ENCODE assay signal across 12 cellular contexts in the genomic region with DNA sequence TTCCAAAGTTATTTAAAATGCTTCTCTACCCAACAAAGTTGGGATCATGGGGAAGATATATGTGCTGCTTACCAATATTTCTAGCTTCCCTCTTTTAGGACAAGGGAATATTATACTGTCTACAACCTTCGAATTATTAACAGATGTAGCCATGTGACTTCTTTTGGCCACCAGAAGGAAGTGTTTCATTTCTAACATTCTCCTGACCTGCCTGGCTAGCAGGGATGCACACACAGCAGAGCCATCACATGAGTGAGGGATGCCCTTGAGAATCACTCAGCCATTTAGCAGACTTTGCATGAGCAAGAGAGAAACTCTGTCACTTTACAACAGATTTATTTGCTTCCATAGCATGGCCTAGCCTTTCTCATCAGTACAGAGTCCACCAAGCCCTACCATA.
DNase-seq lines count a peak whose midpoint lies in the region; ATAC-seq lines count a peak whose summit lies in the region.
"Had no signal": no experiment of that assay in that cellular context is flagged by ENCODE, and none has a peak within 500 bp of the region (broad histone marks: within the 10 kb centered on the region; RNA-seq: fewer than 3 reads in every experiment).

No MANE protein-coding gene starts in this region.

- no peaks in the 10 kb centered on the region for H3K36me3 Mint-ChIP-seq in activated naive CD8-positive, alpha-beta T cell treated with anti-CD3 and anti-CD28 coated beads for 36 hours
- H3K36me3 Mint-ChIP-seq: natural killer cell treated with Interleukin-12 subunit alpha and Interleukin-12 subunit beta and Interleukin-15 and Interleukin-18, amount 100 ng/mL, for 72 hours had no signal

- peaks cover 29% of the 10 kb centered on the region for H3K4me1 Mint-ChIP-seq in activated naive CD8-positive, alpha-beta T cell treated with anti-CD3 and anti-CD28 coated beads for 36 hours

- H3K9me3 Mint-ChIP-seq in activated naive CD8-positive, alpha-beta T cell treated with anti-CD3 and anti-CD28 coated beads for 36 hours = no peaks in the 10 kb centered on the region
- H3K9me3 Mint-ChIP-seq: H9 had no signal

- DNase-seq in Caki2 (ENCODE audit: low read depth) (peak; percentile 40), NCI-H510A treated with DMSO at 0.1 percent for 48 hours (lab: John Stamatoyannopoulos, UW) (no peak), H4 (ENCODE audit: low spot score) (no peak)
- DNase-seq in activated CD8-positive, alpha-beta memory T cell treated with anti-CD3 and anti-CD28 coated beads for 24 hours = no peak
- DNase-seq in activated naive CD8-positive, alpha-beta T cell treated with anti-CD3 and anti-CD28 coated beads for 36 hours = no peak
- DNase-seq: activated T-cell treated with anti-CD3 and anti-CD28 coated beads, Interleukin-2, amount 50 U/mL, for 1 hour; H9; stimulated activated naive CD4-positive, alpha-beta T cell had no signal

- ATAC-seq in GM19043 (IDR thresholded peaks at IDR 0.05; ENCODE audit: low read depth, unreplicated experiment) (peak; percentile 28), HG02678 (IDR thresholded peaks at IDR 0.05; ENCODE audit: unreplicated experiment) (peak; percentile 23), HG03520 (IDR thresholded peaks at IDR 0.05; ENCODE audit: unreplicated experiment) (peak; percentile 20)

- no peak overlapping the region for H3K27ac Mint-ChIP-seq in activated naive CD8-positive, alpha-beta T cell treated with anti-CD3 and anti-CD28 coated beads for 36 hours
- H3K27ac Mint-ChIP-seq: H9; natural killer cell treated with Interleukin-12 subunit alpha and Interleukin-12 subunit beta and Interleukin-15 and Interleukin-18, amount 100 ng/mL, for 72 hours had no signal

- peaks cover 17% of the 10 kb centered on the region for H3K27me3 Mint-ChIP-seq in activated naive CD8-positive, alpha-beta T cell treated with anti-CD3 and anti-CD28 coated beads for 36 hours

- in situ Hi-C loops in Caki2 (cut with HindIII; ENCODE audit: low pct_unique_long_range_greater_than_20kb, low sequenced_read_pairs) = no loop called here

- H3K4me3 Mint-ChIP-seq in activated naive CD8-positive, alpha-beta T cell treated with anti-CD3 and anti-CD28 coated beads for 36 hours = no peak overlapping the region
- H3K4me3 Mint-ChIP-seq: H9 had no signal
